ENCODE assay signal across 1 cellular context in the genomic region with DNA sequence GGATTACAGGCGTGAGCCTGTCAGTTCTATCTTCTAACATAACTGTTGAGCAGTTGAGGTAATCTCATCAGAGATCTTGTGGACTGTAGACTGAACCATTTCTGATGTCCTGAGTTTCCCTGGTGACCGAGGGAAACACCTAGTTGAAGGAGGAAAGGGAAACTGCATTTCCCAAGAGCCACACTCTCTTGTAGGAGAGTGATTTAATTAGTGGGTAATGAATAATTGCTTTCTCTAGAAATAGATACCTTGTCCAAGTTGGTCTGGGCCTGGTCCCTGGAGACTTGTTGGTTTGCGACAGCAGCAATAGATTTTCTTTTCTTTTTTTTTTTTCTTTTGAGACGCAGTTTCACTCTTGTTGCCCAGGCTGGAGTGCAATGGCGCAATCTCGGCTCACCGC.
TF ChIP-seq lines count a peak whose summit lies in the region.

No MANE protein-coding gene starts in this region.

TF ChIP-seq in WTC11, 78 proteins besides CTCF, POLR2A, EP300 and RAD21 (continued from another document):
- TF ChIP-seq, protein P1, sequence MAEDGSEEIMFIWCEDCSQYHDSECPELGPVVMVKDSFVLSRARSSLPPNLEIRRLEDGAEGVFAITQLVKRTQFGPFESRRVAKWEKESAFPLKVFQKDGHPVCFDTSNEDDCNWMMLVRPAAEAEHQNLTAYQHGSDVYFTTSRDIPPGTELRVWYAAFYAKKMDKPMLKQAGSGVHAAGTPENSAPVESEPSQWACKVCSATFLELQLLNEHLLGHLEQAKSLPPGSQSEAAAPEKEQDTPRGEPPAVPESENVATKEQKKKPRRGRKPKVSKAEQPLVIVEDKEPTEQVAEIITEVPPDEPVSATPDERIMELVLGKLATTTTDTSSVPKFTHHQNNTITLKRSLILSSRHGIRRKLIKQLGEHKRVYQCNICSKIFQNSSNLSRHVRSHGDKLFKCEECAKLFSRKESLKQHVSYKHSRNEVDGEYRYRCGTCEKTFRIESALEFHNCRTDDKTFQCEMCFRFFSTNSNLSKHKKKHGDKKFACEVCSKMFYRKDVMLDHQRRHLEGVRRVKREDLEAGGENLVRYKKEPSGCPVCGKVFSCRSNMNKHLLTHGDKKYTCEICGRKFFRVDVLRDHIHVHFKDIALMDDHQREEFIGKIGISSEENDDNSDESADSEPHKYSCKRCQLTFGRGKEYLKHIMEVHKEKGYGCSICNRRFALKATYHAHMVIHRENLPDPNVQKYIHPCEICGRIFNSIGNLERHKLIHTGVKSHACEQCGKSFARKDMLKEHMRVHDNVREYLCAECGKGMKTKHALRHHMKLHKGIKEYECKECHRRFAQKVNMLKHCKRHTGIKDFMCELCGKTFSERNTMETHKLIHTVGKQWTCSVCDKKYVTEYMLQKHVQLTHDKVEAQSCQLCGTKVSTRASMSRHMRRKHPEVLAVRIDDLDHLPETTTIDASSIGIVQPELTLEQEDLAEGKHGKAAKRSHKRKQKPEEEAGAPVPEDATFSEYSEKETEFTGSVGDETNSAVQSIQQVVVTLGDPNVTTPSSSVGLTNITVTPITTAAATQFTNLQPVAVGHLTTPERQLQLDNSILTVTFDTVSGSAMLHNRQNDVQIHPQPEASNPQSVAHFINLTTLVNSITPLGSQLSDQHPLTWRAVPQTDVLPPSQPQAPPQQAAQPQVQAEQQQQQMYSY (CRISPR knock-in tag; IDR thresholded peaks at IDR 0.05): no peak
- TF ChIP-seq NR2C2 (CRISPR knock-in tag; IDR thresholded peaks at IDR 0.05): no peak
- TF ChIP-seq, protein P2, sequence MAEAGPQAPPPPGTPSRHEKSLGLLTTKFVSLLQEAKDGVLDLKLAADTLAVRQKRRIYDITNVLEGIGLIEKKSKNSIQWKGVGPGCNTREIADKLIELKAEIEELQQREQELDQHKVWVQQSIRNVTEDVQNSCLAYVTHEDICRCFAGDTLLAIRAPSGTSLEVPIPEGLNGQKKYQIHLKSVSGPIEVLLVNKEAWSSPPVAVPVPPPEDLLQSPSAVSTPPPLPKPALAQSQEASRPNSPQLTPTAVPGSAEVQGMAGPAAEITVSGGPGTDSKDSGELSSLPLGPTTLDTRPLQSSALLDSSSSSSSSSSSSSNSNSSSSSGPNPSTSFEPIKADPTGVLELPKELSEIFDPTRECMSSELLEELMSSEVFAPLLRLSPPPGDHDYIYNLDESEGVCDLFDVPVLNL (CRISPR knock-in tag; IDR thresholded peaks at IDR 0.05; ENCODE audit: borderline replicate concordance, low read depth): no peak
- no peak for TF ChIP-seq ZNF416 (CRISPR knock-in tag; IDR thresholded peaks at IDR 0.05)
- TF ChIP-seq GABPB1 (CRISPR knock-in tag; IDR thresholded peaks at IDR 0.05): no peak
- TF ChIP-seq KAT7 (CRISPR knock-in tag; IDR thresholded peaks at IDR 0.05; ENCODE audit: borderline replicate concordance): no peak
- no peak for TF ChIP-seq GTF2I (CRISPR knock-in tag; conservative IDR thresholded peaks at IDR 0.05)
